Comparison of ENCODE assay signal across 1 cellular context in the genomic region with DNA sequence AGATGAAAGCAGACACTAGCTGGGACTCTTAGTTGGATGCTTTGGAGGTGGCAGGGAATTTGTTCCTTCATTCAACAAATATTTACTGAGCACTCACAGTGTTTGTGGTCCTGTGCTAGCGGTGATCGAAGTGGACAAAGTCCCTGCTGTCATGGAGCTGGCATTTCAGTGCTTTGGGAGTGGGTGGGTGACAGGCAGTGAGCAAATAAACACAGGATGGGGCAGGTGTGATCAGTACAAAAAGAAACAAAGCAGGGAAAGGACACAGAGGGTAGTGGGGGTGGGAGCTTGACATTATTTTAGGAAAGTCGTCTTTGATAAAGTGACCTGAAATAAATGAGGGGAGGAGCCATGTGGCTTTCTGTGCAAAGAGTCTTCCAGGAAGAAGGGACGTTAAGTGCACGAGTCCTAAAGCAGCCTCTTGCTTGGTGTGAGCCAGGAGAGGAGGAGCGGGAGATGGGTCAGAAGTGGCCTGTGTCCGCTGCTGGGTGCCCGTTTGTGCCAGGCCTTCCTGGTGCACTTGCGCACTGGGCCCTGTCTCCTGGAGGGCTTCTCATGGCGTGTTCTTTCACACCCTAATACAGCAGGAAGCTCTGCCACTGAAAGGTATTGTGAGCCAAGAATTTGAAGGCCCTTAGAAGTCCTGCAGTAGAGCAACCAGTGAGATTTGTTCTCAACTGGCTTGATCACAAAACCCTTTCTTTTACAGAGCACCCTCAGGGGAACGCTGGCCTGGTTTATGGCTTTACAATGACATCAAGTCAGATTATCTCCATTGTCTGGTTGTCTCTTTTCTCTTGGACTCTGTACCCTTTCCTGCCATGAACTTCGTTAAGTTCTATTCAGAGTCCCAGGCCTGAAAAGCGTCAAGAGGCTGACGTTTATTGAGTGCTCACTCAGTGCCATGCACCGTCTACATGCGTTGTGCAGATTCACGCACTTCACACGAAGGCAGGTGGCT.
TF ChIP-seq lines count a peak whose summit lies in the region.

No MANE protein-coding gene starts in this region.

TF ChIP-seq in GM23338, 12 proteins besides CTCF, POLR2A, EP300 and RAD21 (continued from another document):
- TF ChIP-seq, protein P1, sequence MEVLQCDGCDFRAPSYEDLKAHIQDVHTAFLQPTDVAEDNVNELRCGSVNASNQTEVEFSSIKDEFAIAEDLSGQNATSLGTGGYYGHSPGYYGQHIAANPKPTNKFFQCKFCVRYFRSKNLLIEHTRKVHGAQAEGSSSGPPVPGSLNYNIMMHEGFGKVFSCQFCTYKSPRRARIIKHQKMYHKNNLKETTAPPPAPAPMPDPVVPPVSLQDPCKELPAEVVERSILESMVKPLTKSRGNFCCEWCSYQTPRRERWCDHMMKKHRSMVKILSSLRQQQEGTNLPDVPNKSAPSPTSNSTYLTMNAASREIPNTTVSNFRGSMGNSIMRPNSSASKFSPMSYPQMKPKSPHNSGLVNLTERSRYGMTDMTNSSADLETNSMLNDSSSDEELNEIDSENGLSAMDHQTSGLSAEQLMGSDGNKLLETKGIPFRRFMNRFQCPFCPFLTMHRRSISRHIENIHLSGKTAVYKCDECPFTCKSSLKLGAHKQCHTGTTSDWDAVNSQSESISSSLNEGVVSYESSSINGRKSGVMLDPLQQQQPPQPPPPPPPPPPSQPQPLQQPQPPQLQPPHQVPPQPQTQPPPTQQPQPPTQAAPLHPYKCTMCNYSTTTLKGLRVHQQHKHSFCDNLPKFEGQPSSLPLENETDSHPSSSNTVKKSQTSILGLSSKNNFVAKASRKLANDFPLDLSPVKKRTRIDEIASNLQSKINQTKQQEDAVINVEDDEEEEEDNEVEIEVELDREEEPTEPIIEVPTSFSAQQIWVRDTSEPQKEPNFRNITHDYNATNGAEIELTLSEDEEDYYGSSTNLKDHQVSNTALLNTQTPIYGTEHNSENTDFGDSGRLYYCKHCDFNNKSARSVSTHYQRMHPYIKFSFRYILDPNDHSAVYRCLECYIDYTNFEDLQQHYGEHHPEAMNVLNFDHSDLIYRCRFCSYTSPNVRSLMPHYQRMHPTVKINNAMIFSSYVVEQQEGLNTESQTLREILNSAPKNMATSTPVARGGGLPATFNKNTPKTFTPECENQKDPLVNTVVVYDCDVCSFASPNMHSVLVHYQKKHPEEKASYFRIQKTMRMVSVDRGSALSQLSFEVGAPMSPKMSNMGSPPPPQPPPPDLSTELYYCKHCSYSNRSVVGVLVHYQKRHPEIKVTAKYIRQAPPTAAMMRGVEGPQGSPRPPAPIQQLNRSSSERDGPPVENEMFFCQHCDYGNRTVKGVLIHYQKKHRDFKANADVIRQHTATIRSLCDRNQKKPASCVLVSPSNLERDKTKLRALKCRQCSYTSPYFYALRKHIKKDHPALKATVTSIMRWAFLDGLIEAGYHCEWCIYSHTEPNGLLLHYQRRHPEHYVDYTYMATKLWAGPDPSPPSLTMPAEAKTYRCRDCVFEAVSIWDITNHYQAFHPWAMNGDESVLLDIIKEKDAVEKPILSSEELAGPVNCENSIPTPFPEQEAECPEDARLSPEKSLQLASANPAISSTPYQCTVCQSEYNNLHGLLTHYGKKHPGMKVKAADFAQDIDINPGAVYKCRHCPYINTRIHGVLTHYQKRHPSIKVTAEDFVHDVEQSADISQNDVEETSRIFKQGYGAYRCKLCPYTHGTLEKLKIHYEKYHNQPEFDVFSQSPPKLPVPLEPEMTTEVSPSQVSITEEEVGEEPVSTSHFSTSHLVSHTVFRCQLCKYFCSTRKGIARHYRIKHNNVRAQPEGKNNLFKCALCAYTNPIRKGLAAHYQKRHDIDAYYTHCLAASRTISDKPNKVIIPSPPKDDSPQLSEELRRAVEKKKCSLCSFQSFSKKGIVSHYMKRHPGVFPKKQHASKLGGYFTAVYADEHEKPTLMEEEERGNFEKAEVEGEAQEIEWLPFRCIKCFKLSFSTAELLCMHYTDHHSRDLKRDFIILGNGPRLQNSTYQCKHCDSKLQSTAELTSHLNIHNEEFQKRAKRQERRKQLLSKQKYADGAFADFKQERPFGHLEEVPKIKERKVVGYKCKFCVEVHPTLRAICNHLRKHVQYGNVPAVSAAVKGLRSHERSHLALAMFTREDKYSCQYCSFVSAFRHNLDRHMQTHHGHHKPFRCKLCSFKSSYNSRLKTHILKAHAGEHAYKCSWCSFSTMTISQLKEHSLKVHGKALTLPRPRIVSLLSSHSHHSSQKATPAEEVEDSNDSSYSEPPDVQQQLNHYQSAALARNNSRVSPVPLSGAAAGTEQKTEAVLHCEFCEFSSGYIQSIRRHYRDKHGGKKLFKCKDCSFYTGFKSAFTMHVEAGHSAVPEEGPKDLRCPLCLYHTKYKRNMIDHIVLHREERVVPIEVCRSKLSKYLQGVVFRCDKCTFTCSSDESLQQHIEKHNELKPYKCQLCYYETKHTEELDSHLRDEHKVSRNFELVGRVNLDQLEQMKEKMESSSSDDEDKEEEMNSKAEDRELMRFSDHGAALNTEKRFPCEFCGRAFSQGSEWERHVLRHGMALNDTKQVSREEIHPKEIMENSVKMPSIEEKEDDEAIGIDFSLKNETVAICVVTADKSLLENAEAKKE (CRISPR knock-in tag; IDR thresholded peaks at IDR 0.05): no peak
- no peak for TF ChIP-seq EZH2phosphoT487 (IDR thresholded peaks at IDR 0.05; ENCODE audit: unreplicated experiment)
- no peak for TF ChIP-seq NANOG (IDR thresholded peaks at IDR 0.05; ENCODE audit: borderline replicate concordance)
- TF ChIP-seq, protein P2, sequence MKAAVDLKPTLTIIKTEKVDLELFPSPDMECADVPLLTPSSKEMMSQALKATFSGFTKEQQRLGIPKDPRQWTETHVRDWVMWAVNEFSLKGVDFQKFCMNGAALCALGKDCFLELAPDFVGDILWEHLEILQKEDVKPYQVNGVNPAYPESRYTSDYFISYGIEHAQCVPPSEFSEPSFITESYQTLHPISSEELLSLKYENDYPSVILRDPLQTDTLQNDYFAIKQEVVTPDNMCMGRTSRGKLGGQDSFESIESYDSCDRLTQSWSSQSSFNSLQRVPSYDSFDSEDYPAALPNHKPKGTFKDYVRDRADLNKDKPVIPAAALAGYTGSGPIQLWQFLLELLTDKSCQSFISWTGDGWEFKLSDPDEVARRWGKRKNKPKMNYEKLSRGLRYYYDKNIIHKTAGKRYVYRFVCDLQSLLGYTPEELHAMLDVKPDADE (IDR thresholded peaks at IDR 0.05): no peak
- TF ChIP-seq JUNB (IDR thresholded peaks at IDR 0.05; ENCODE audit: unreplicated experiment): no peak
- TF ChIP-seq, protein P3, sequence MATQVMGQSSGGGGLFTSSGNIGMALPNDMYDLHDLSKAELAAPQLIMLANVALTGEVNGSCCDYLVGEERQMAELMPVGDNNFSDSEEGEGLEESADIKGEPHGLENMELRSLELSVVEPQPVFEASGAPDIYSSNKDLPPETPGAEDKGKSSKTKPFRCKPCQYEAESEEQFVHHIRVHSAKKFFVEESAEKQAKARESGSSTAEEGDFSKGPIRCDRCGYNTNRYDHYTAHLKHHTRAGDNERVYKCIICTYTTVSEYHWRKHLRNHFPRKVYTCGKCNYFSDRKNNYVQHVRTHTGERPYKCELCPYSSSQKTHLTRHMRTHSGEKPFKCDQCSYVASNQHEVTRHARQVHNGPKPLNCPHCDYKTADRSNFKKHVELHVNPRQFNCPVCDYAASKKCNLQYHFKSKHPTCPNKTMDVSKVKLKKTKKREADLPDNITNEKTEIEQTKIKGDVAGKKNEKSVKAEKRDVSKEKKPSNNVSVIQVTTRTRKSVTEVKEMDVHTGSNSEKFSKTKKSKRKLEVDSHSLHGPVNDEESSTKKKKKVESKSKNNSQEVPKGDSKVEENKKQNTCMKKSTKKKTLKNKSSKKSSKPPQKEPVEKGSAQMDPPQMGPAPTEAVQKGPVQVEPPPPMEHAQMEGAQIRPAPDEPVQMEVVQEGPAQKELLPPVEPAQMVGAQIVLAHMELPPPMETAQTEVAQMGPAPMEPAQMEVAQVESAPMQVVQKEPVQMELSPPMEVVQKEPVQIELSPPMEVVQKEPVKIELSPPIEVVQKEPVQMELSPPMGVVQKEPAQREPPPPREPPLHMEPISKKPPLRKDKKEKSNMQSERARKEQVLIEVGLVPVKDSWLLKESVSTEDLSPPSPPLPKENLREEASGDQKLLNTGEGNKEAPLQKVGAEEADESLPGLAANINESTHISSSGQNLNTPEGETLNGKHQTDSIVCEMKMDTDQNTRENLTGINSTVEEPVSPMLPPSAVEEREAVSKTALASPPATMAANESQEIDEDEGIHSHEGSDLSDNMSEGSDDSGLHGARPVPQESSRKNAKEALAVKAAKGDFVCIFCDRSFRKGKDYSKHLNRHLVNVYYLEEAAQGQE (IDR thresholded peaks at IDR 0.05; ENCODE audit: unreplicated experiment): no peak
- TF ChIP-seq EZH2 (IDR thresholded peaks at IDR 0.05; ENCODE audit: low read depth, unreplicated experiment): no peak
- TF ChIP-seq ZNF331 (CRISPR knock-in tag; IDR thresholded peaks at IDR 0.05; ENCODE audit: low read depth): no peak
- TF ChIP-seq ZNF114 (CRISPR knock-in tag; IDR thresholded peaks at IDR 0.05): no peak
